In the genomic region with DNA sequence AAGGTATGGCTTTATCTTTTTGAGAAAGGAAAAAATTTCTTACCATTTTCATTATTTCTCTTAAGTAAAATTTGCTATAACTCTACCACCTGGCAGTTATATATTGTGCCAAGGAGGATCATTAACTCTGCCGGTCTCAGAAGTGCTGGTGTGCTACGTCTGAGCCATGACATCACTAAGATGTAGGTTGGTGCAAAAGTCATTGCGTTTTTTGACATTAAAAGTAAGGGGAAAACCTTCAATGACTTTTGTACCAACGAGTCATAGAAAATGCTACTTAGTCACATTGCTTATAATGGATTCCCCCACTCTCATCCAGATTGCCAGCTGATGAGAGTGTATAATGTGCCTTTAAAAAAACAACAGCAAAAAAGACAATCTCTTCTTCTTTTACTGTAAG, we compare ENCODE assay signal across 1 cellular context.
TF ChIP-seq lines count a peak whose summit lies in the region.

No MANE protein-coding gene starts in this region.

TF ChIP-seq in HepG2, 621 proteins besides CTCF, POLR2A, EP300 and RAD21:
- TF ChIP-seq, protein P1, sequence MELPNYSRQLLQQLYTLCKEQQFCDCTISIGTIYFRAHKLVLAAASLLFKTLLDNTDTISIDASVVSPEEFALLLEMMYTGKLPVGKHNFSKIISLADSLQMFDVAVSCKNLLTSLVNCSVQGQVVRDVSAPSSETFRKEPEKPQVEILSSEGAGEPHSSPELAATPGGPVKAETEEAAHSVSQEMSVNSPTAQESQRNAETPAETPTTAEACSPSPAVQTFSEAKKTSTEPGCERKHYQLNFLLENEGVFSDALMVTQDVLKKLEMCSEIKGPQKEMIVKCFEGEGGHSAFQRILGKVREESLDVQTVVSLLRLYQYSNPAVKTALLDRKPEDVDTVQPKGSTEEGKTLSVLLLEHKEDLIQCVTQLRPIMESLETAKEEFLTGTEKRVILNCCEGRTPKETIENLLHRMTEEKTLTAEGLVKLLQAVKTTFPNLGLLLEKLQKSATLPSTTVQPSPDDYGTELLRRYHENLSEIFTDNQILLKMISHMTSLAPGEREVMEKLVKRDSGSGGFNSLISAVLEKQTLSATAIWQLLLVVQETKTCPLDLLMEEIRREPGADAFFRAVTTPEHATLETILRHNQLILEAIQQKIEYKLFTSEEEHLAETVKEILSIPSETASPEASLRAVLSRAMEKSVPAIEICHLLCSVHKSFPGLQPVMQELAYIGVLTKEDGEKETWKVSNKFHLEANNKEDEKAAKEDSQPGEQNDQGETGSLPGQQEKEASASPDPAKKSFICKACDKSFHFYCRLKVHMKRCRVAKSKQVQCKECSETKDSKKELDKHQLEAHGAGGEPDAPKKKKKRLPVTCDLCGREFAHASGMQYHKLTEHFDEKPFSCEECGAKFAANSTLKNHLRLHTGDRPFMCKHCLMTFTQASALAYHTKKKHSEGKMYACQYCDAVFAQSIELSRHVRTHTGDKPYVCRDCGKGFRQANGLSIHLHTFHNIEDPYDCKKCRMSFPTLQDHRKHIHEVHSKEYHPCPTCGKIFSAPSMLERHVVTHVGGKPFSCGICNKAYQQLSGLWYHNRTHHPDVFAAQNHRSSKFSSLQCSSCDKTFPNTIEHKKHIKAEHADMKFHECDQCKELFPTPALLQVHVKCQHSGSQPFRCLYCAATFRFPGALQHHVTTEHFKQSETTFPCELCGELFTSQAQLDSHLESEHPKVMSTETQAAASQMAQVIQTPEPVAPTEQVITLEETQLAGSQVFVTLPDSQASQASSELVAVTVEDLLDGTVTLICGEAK (IDR thresholded peaks at IDR 0.05), result peak; percentile 58
- TF ChIP-seq, protein P1 (CRISPR knock-in tag; IDR thresholded peaks at IDR 0.05), result no peak
- no peak for TF ChIP-seq DDIT3 (CRISPR knock-in tag; IDR thresholded peaks at IDR 0.05)
